8 cellular contexts compared by ENCODE assay signal in genomic region chr6:37433657-37434271, GRCh38. TPM values are rescaled to one million over a fixed set of nuclear protein-coding genes. Genes with fewer than 3 reads are reported as not detected.
DNase-seq lines count a peak whose midpoint lies in the region; ATAC-seq and TF ChIP-seq lines count a peak whose summit lies in the region.

No MANE protein-coding gene starts in this region.

- TF ChIP-seq RAD21 in liver (IDR thresholded peaks at IDR 0.05): no peak

- H3K27me3 ChIP-seq in SU-DHL-6 (ENCODE audit: low read length) (no peaks in the 10 kb centered on the region), liver (ENCODE audit: control insufficient read depth in 4 of 4, insufficient read depth in 4 of 4, low read length in 3 of 4) (no peaks in the 10 kb centered on the region)

- no peaks in the 10 kb centered on the region for H3K9me3 ChIP-seq in SU-DHL-6 (ENCODE audit: insufficient read depth, low read length)
- H3K9me3 ChIP-seq in liver (ENCODE audit: control insufficient read depth in 4 of 4, low read length in 3 of 4): no peaks in the 10 kb centered on the region

- H3K9me2 ChIP-seq in SU-DHL-6 (replicated peaks; ENCODE audit: insufficient read depth, low read length): no peaks in the 10 kb centered on the region

- peaks cover 12% of the 10 kb centered on the region for H3K27me3 Mint-ChIP-seq in brain

- H2AFZ ChIP-seq in SU-DHL-6 (ENCODE audit: low read depth, low read length, severe bottlenecking): peak overlapping the region; percentile 94

- WGBS in liver: 10% methylated on average over 13 of the region's 13 CpGs

- H3K4me2 ChIP-seq in SU-DHL-6 (ENCODE audit: low read depth, low read length, poor library complexity, severe bottlenecking): peak overlapping the region; percentile 82

- H3K9ac ChIP-seq in SU-DHL-6 (ENCODE audit: low read length) (peak overlapping the region; percentile 77), liver (ENCODE audit: low read depth in 1 of 2, low read length in 2 of 2) (peak overlapping the region; percentile 91 to 92)

- no peaks in the 10 kb centered on the region for H4K20me1 ChIP-seq in SU-DHL-6 (ENCODE audit: low read depth, low read length)

- H3K4me3 Mint-ChIP-seq in brain: peak overlapping the region; percentile 84 to 92 (median 87)

- peak; percentile 27 for DNase-seq in AG08395 (ENCODE audit: low spot score)
- DNase-seq in stimulated activated CD4-positive, alpha-beta T cell treated with anti-CD3 and anti-CD28 coated beads, TNF-alpha, amount 100 ng/mL, for 48 hours (ENCODE audit: low read depth in 3 of 3): peak; percentile 26 to 35 (median 29)
- DNase-seq in foreskin melanocyte: no peak

- H3K4me3 ChIP-seq in SU-DHL-6 (ENCODE audit: insufficient read depth, low read length, poor library complexity, severe bottlenecking) (peak overlapping the region; percentile 78), liver (ENCODE audit: low read depth in 1 of 3, low read length in 3 of 3) (peak overlapping the region; percentile 80 to 96 (median 93))

- peaks cover 20% of the 10 kb centered on the region for H3K79me2 ChIP-seq in SU-DHL-6 (ENCODE audit: insufficient read depth, low read length)

- H3K36me3 ChIP-seq in SU-DHL-6 (ENCODE audit: low read length) (no peaks in the 10 kb centered on the region), liver (ENCODE audit: control insufficient read depth in 4 of 4, insufficient read depth in 3 of 4, low read depth in 1 of 4, low read length in 3 of 4) (peaks cover 0 to 23% (median 10%) of the 10 kb centered on the region in 4 donors)

- peaks cover 55% of the 10 kb centered on the region for H3K4me1 Mint-ChIP-seq in brain

- ATAC-seq in GM18909 (IDR thresholded peaks at IDR 0.05; ENCODE audit: poor library complexity, unreplicated experiment): peak; percentile 29
- ATAC-seq in HG03159 (IDR thresholded peaks at IDR 0.05; ENCODE audit: unreplicated experiment): peak; percentile 21

- H3F3A ChIP-seq in SU-DHL-6 (ENCODE audit: insufficient read depth): peaks cover 21% of the 10 kb centered on the region

- H3K27ac ChIP-seq in SU-DHL-6 (ENCODE audit: low read depth, low read length) (peak overlapping the region; percentile 70), liver (ENCODE audit: low read depth in 1 of 2, low read length in 2 of 2) (peak overlapping the region; percentile 90 to 92)

- peaks cover 16% of the 10 kb centered on the region for H3K36me3 Mint-ChIP-seq in brain

- peaks cover 0 to 4% (median 0%) of the 10 kb centered on the region in 5 experiments for H3K9me3 Mint-ChIP-seq in brain

- peak overlapping the region; percentile 94 to 98 (median 95) for H3K27ac Mint-ChIP-seq in brain

- no peak for TF ChIP-seq CTCF in SU-DHL-6 (IDR thresholded peaks at IDR 0.05; ENCODE audit: insufficient read depth, low read length, poor library complexity, severe bottlenecking)
- TF ChIP-seq CTCF in brain (conservative IDR thresholded peaks at IDR 0.05): no peak
- no peak for TF ChIP-seq CTCF in liver (IDR thresholded peaks at IDR 0.05; ENCODE audit: low read depth, low read length, missing input control)

- H3K4me1 ChIP-seq in liver (ENCODE audit: control insufficient read depth in 4 of 4, insufficient read depth in 4 of 4, low read length in 3 of 4): peaks cover 0 to 16% (median 12%) of the 10 kb centered on the region in 4 donors

TF ChIP-seq in liver, 16 proteins besides CTCF, POLR2A, EP300 and RAD21:
- TF ChIP-seq, protein P1, sequence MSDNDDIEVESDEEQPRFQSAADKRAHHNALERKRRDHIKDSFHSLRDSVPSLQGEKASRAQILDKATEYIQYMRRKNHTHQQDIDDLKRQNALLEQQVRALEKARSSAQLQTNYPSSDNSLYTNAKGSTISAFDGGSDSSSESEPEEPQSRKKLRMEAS (IDR thresholded peaks at IDR 0.05): no peak
- no peak for TF ChIP-seq FOXA2 (IDR thresholded peaks at IDR 0.05)
- TF ChIP-seq REST (IDR thresholded peaks at IDR 0.05): no peak

RNA-seq across cellular contexts. Expression of gene CMTR1, which starts 0.7 kb away (rescaled TPM):
- polyA plus RNA-seq in brain (ENCODE audit: insufficient read depth, low read depth, low replicate concordance) (40.1 TPM), liver (10 to 100 TPM in 1 of 2 donors, 1 to 10 TPM in 1; 4.7 to 12.2 TPM)
- 10 to 100 TPM; 25.4 to 25.5 TPM for total RNA-seq in liver
